Comparison of ENCODE assay signal across 9 cellular contexts in the genomic region with DNA sequence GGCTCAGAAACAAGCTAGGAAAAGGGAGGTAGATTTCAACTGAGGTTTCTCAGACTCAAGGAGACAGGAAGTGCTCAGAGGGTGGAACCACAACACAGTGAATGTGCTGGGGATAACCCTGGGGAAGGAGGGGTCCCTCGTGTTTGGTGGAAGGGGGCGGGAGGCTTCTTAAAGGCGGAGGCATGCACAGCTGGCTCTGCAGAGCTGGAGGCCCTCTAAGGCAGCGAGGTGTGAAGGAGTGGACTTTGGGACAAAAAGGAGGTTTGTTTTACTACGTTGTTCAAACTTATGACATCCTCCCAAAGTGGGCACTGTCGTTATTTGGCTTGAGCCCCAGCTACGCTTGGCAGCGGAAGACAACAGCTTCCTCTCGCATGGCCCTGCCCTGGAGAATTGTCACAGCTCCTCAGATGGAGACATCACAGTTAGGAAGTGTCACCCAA. TPM values are rescaled to one million over a fixed set of nuclear protein-coding genes. Genes with fewer than 3 reads are reported as not detected.
DNase-seq lines count a peak whose midpoint lies in the region; ATAC-seq and TF ChIP-seq lines count a peak whose summit lies in the region.
"Had no signal": no experiment of that assay in that cellular context is flagged by ENCODE, and none has a peak within 500 bp of the region (broad histone marks: within the 10 kb centered on the region; RNA-seq: fewer than 3 reads in every experiment).

No MANE protein-coding gene starts in this region.

- H3K79me2 ChIP-seq in parathyroid adenoma: no peaks in the 10 kb centered on the region

- peak overlapping the region; percentile 38 for H2AFZ ChIP-seq in parathyroid adenoma

- H3K36me3 ChIP-seq in parathyroid adenoma (ENCODE audit: control insufficient read depth, insufficient read depth, low read length) (no peaks in the 10 kb centered on the region), prostate gland (no peaks in the 10 kb centered on the region)

- ATAC-seq in CD4-positive, alpha-beta T cell (ENCODE audit: poor library complexity): peak; percentile 87
- ATAC-seq in T-helper 17 cell: peak; percentile 92
- no peak for ATAC-seq in GM21825 (IDR thresholded peaks at IDR 0.05; ENCODE audit: unreplicated experiment)
- ATAC-seq in HG02970 (IDR thresholded peaks at IDR 0.05; ENCODE audit: low FRiP score, unreplicated experiment): no peak

- no peaks in the 10 kb centered on the region for H3K27me3 ChIP-seq in CD4-positive, alpha-beta T cell (ENCODE audit: control insufficient read depth, insufficient read depth, low read length)
- H3K27me3 ChIP-seq in parathyroid adenoma (ENCODE audit: control insufficient read depth, insufficient read depth, low read length) (no peaks in the 10 kb centered on the region), prostate gland (replicated peaks; ENCODE audit: insufficient read depth) (no peaks in the 10 kb centered on the region)

- peaks cover 34% of the 10 kb centered on the region for H3K4me1 Mint-ChIP-seq in CD4-positive, alpha-beta T cell (ENCODE audit: low read depth)
- H3K4me1 Mint-ChIP-seq in T-helper 17 cell: peaks cover 11% of the 10 kb centered on the region

- intact Hi-C loops in CD4-positive, alpha-beta T cell (cut with DNase I, micrococcal nuclease): loop anchor here in 1 of 2 experiments (2.0 kb wide), 1 partner anchor 22 kb away; the partner anchor contains the start of gene MTM1
- intact Hi-C loops in prostate gland (cut with DNase I): no loop called here

- no peaks in the 10 kb centered on the region for H3K9me3 ChIP-seq in CD4-positive, alpha-beta T cell (ENCODE audit: control insufficient read depth, low read length)
- H3K9me3 ChIP-seq in T-helper 17 cell (ENCODE audit: control insufficient read depth, low read length, poor library complexity, severe bottlenecking): no peaks in the 10 kb centered on the region
- no peaks in the 10 kb centered on the region for H3K9me3 ChIP-seq in parathyroid adenoma (ENCODE audit: control insufficient read depth, low read length)
- no peaks in the 10 kb centered on the region for H3K9me3 ChIP-seq in prostate gland

- POLR2A ChIA-PET in CD4-positive, alpha-beta T cell (lab: Charles Lee): interaction anchor here (0.6 to 6.5 kb wide), 8 partner anchors 24 to 1007 kb away, joined by 3 to 68 read pairs (median 4); partner anchors contain the start of genes EOLA2, MTM1 and MTMR1

- peak overlapping the region; percentile 74 for H3K4me3 Mint-ChIP-seq in CD4-positive, alpha-beta T cell
- H3K4me3 Mint-ChIP-seq in T-helper 17 cell: peak overlapping the region; percentile 84

- TF ChIP-seq CTCF in CD4-positive, alpha-beta T cell (IDR thresholded peaks at IDR 0.05): no peak
- no peak for TF ChIP-seq CTCF in parathyroid adenoma (IDR thresholded peaks at IDR 0.05)
- no peak for TF ChIP-seq CTCF in prostate gland (IDR thresholded peaks at IDR 0.05)

- no peak overlapping the region for H3K4me3 ChIP-seq in parathyroid adenoma (ENCODE audit: low read depth, low read length)
- H3K4me3 ChIP-seq in prostate gland: no peak overlapping the region

- H3K27me3 Mint-ChIP-seq in CD4-positive, alpha-beta T cell: no peaks in the 10 kb centered on the region
- H3K27me3 Mint-ChIP-seq in T-helper 17 cell: no peaks in the 10 kb centered on the region

- no peak overlapping the region for H3K4me2 ChIP-seq in parathyroid adenoma (ENCODE audit: low read length)

- peaks cover 2% of the 10 kb centered on the region for H3K4me1 ChIP-seq in parathyroid adenoma
- H3K4me1 ChIP-seq in prostate gland (replicated peaks): no peaks in the 10 kb centered on the region

- TF ChIP-seq POLR2A in prostate gland (IDR thresholded peaks at IDR 0.05): no peak

- CTCF ChIA-PET in CD4-positive, alpha-beta T cell (lab: Charles Lee): interaction anchor here (0.9 to 1.3 kb wide), 2 partner anchors 53 to 67 kb away, joined by 3 read pairs; no protein-coding TSS in a partner anchor

- H3K27ac Mint-ChIP-seq in CD4-positive, alpha-beta T cell: peak overlapping the region; percentile 84
- peak overlapping the region; percentile 94 for H3K27ac Mint-ChIP-seq in T-helper 17 cell

- no peaks in the 10 kb centered on the region for H3K36me3 Mint-ChIP-seq in CD4-positive, alpha-beta T cell (ENCODE audit: low read depth)
- H3K36me3 Mint-ChIP-seq in T-helper 17 cell (ENCODE audit: low read depth): no peaks in the 10 kb centered on the region

- H3K9me3 Mint-ChIP-seq in CD4-positive, alpha-beta T cell: no peaks in the 10 kb centered on the region

- 48% methylated on average over 9 of the region's 9 CpGs for WGBS in prostate gland

- no peak overlapping the region for H3K9ac ChIP-seq in parathyroid adenoma

- H3K27ac ChIP-seq in CD4-positive, alpha-beta T cell (ENCODE audit: low read depth, low read length): peak overlapping the region; percentile 13
- H3K27ac ChIP-seq in parathyroid adenoma (peak overlapping the region; percentile 39), prostate gland (peak overlapping the region in 1 of 2 donors; percentile 68)

- DNase-seq in CD4-positive, alpha-beta T cell: peak in 8 of 10 experiments; percentile 12 to 56 (median 22)
- DNase-seq in T-helper 17 cell: peak; percentile 12 to 26 (median 21)
- DNase-seq in effector CD8-positive, alpha-beta T cell (lab: John Stamatoyannopoulos, UW): peak; percentile 21
- DNase-seq in prostate gland (ENCODE audit: low spot score): no peak
- no peak for DNase-seq in NCI-H2227 (lab: John Stamatoyannopoulos, UW; ENCODE audit: unreplicated experiment)
- DNase-seq: NCI-H1694 had no signal

RNA-seq across cellular contexts. Expression of gene MTM1, which starts 21.7 kb away (rescaled TPM):
- total RNA-seq in CD4-positive, alpha-beta T cell: 10 to 100 TPM; 20.6 to 26.9 TPM
- 10 to 100 TPM; 25.9 to 30.6 TPM for total RNA-seq in T-helper 17 cell
- 10 to 100 TPM; 10.3 to 30.2 TPM for total RNA-seq in prostate gland

Comparison
In these comparisons a context has a peak if more than half of its experiments do, and no peak if none do; other contexts are left out.
1. ATAC-seq: peak in CD4-positive, alpha-beta T cell (single experiment) and T-helper 17 cell (single experiment); none in GM21825 (single experiment) and HG02970 (single experiment).
2. DNase-seq: peak in CD4-positive, alpha-beta T cell (8 of 10), T-helper 17 cell (3 of 3) and effector CD8-positive, alpha-beta T cell (single experiment); none in prostate gland (single experiment) and NCI-H2227 (single experiment).